Comparison of ENCODE assay signal across 8 cellular contexts in genomic region chr14:68476212-68476964, GRCh38.
DNase-seq lines count a peak whose midpoint lies in the region; ATAC-seq and TF ChIP-seq lines count a peak whose summit lies in the region.

No MANE protein-coding gene starts in this region.

- no peak overlapping the region for H3K4me2 ChIP-seq in mesendoderm (ENCODE audit: low read length)

- CTCF ChIA-PET in Calu3 (lab: Charles Lee) = no interaction called here

- DNase-seq in Calu3 = no peak
- peak; percentile 28 for DNase-seq in KBM-7
- peak; percentile 80 for DNase-seq in mesendoderm
- DNase-seq in NCI-H146 (lab: John Stamatoyannopoulos, UW) = no peak
- DNase-seq in NCI-H187 (lab: John Stamatoyannopoulos, UW) = no peak
- DNase-seq in G401 (ENCODE audit: low spot score) = no peak

- no peak for TF ChIP-seq CTCF in Calu3 (IDR thresholded peaks at IDR 0.05; ENCODE audit: unreplicated experiment)

- no TSS peak for BruUV-seq in Calu3 (replicated peaks; lab: Mats Ljungman, UMichigan)

- H3K27ac Mint-ChIP-seq in Calu3 (ENCODE audit: unreplicated experiment) = peak overlapping the region; percentile 26
- peak overlapping the region; percentile 78 for H3K27ac Mint-ChIP-seq in dendritic cell treated with granulocyte-macrophage colony-stimulating factor and Interleukin-4, amounts not matched to agents 40 ng/mL and 50 ng/mL, for 4 days

- peak overlapping the region; percentile 71 for H3K18ac ChIP-seq in mesendoderm (ENCODE audit: low read length)

- H4K8ac ChIP-seq in mesendoderm (ENCODE audit: low read depth, low read length) = no peak overlapping the region

- no peak overlapping the region for H3K4ac ChIP-seq in mesendoderm (ENCODE audit: low read depth, low read length)

- H3K36me3 ChIP-seq in mesendoderm (ENCODE audit: control insufficient read depth, insufficient read depth, low read length) = no peaks in the 10 kb centered on the region

- H3K36me3 Mint-ChIP-seq in Calu3 (ENCODE audit: insufficient read depth, unreplicated experiment) = no peaks in the 10 kb centered on the region
- no peaks in the 10 kb centered on the region for H3K36me3 Mint-ChIP-seq in dendritic cell treated with granulocyte-macrophage colony-stimulating factor and Interleukin-4, amounts not matched to agents 40 ng/mL and 50 ng/mL, for 4 days (ENCODE audit: low read depth)

- H3K27ac ChIP-seq in mesendoderm (ENCODE audit: low read depth, low read length) = peak overlapping the region; percentile 73

- peak overlapping the region; percentile 44 for H4K5ac ChIP-seq in mesendoderm (ENCODE audit: low read length)

- H3K4me1 Mint-ChIP-seq in Calu3 (ENCODE audit: low read depth, unreplicated experiment) = peaks cover 28% of the 10 kb centered on the region
- H3K4me1 Mint-ChIP-seq in dendritic cell treated with granulocyte-macrophage colony-stimulating factor and Interleukin-4, amounts not matched to agents 40 ng/mL and 50 ng/mL, for 4 days (ENCODE audit: low read depth) = peaks cover 56% of the 10 kb centered on the region

- no peak overlapping the region for H3K23ac ChIP-seq in mesendoderm (ENCODE audit: low read length)

- H2BK120ac ChIP-seq in mesendoderm (ENCODE audit: low read depth, low read length) = peak overlapping the region; percentile 32

- no peak overlapping the region for H2AK5ac ChIP-seq in mesendoderm (ENCODE audit: low read length)

- peak; percentile 61 for ATAC-seq in GM21515 (IDR thresholded peaks at IDR 0.05; ENCODE audit: unreplicated experiment)

- peaks cover 14% of the 10 kb centered on the region for H3K4me1 ChIP-seq in mesendoderm (ENCODE audit: control insufficient read depth, low read depth, low read length)

- no peak overlapping the region for H2BK15ac ChIP-seq in mesendoderm (replicated peaks; ENCODE audit: low read depth)

- WGBS in mesendoderm (ENCODE audit: extremely low coverage, insufficient coverage, low lambda C conversion rate) = no CpG with 5 or more reads among the region's 10 CpGs

- no peaks in the 10 kb centered on the region for H3K79me2 ChIP-seq in mesendoderm (ENCODE audit: control insufficient read depth, insufficient read depth, low read length)

- peak overlapping the region; percentile 74 for H2BK5ac ChIP-seq in mesendoderm (ENCODE audit: low read length)

- no peak overlapping the region for H3K4me3 ChIP-seq in mesendoderm (ENCODE audit: low read length)

- intact Hi-C loops in Calu3 (cut with micrococcal nuclease; ENCODE audit: unreplicated experiment) = no loop called here
- intact Hi-C loops in dendritic cell treated with granulocyte-macrophage colony-stimulating factor and Interleukin-4, amounts not matched to agents 40 ng/mL and 50 ng/mL, for 4 days (cut with micrococcal nuclease) = loop anchor here (10.0 kb wide), 1 partner anchor 308 kb away; no protein-coding TSS in a partner anchor

- no peaks in the 10 kb centered on the region for H3K27me3 ChIP-seq in mesendoderm (ENCODE audit: insufficient read depth, low read length, poor library complexity)

- H3K56ac ChIP-seq in mesendoderm (ENCODE audit: low read length) = no peak overlapping the region

- no peak overlapping the region for H3K4me3 Mint-ChIP-seq in Calu3 (ENCODE audit: low read depth, unreplicated experiment)
- H3K4me3 Mint-ChIP-seq in dendritic cell treated with granulocyte-macrophage colony-stimulating factor and Interleukin-4, amounts not matched to agents 40 ng/mL and 50 ng/mL, for 4 days = no peak overlapping the region

- no peaks in the 10 kb centered on the region for H3K79me1 ChIP-seq in mesendoderm (ENCODE audit: low read length)

- in situ Hi-C loops in KBM-7 (cut with MboI; ENCODE audit: low pct_unique_long_range_greater_than_20kb, low sequenced_read_pairs) (no loop called here), G401 (cut with HindIII; ENCODE audit: low sequenced_read_pairs) (no loop called here)

- H3K9me3 Mint-ChIP-seq in Calu3 (ENCODE audit: low read depth, unreplicated experiment) = no peaks in the 10 kb centered on the region
- H3K9me3 Mint-ChIP-seq in dendritic cell treated with granulocyte-macrophage colony-stimulating factor and Interleukin-4, amounts not matched to agents 40 ng/mL and 50 ng/mL, for 4 days = no peaks in the 10 kb centered on the region

- no peak overlapping the region for H3K9ac ChIP-seq in mesendoderm (ENCODE audit: low read length)

- no peaks in the 10 kb centered on the region for H3K27me3 Mint-ChIP-seq in Calu3 (ENCODE audit: unreplicated experiment)
- no peaks in the 10 kb centered on the region for H3K27me3 Mint-ChIP-seq in dendritic cell treated with granulocyte-macrophage colony-stimulating factor and Interleukin-4, amounts not matched to agents 40 ng/mL and 50 ng/mL, for 4 days

Comparison
In these comparisons a context has a peak if more than half of its experiments do, and no peak if none do; other contexts are left out.
1. DNase-seq: peak in KBM-7 (single experiment) and mesendoderm (single experiment); none in Calu3 (single experiment), NCI-H146 (single experiment), NCI-H187 (0 of 2) and G401 (single experiment).